Comparison of ENCODE assay signal across 23 cellular contexts in the genomic region with DNA sequence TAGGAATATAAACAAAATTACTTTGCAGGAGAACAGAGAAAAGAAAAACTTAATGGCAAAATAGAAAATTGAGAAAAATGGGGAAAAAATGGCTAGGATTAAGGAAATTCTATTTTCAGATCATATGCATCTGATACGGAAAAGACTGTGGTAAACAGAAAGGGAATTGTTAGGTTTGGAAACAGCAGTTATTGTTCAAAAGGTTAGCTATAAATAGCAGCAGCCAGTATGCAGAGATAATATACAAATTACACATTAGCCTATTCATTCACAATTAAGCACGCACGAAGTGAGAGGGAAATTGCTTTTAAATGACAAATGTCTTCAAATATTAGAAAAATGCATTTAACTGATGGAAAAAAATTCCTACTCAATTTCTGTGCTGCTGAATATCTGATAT.
"Had no signal": no experiment of that assay in that cellular context is flagged by ENCODE, and none has a peak within 500 bp of the region (broad histone marks: within the 10 kb centered on the region; RNA-seq: fewer than 3 reads in every experiment).

No MANE protein-coding gene starts in this region.

- H3K4me1 ChIP-seq: breast epithelium, esophagus muscularis mucosa, foreskin keratinocyte, left lung, right lobe of liver had no signal

- H3K4me3 Mint-ChIP-seq: activated B cell treated with CpG ODN at 0.5 μM for 24 hours; activated CD8-positive, alpha-beta memory T cell treated with anti-CD3 and anti-CD28 coated beads, Interleukin-2, amount 10 ng/mL, durations not matched to agents 7 days and 5 days; activated CD8-positive, alpha-beta T cell treated with anti-CD3 and anti-CD28 coated beads, Interleukin-2, amount 10 ng/mL, durations not matched to agents 7 days and 5 days; activated naive CD4-positive, alpha-beta T cell treated with anti-CD3 and anti-CD28 coated beads, Interleukin-2, amount 50 U/mL, for 24 hours; activated naive CD8-positive, alpha-beta T cell treated with anti-CD3 and anti-CD28 coated beads, Interleukin-2, amount 50 U/mL, for 24 hours; dendritic cell treated with granulocyte-macrophage colony-stimulating factor and Interleukin-4, amounts not matched to agents 40 ng/mL and 50 ng/mL, for 4 days; endodermal cell; natural killer cell had no signal

- DNase-seq: activated B cell treated with CpG ODN at 0.5 μM for 24 hours; activated CD8-positive, alpha-beta memory T cell treated with anti-CD3 and anti-CD28 coated beads, Interleukin-2, amount 10 ng/mL, durations not matched to agents 7 days and 5 days; activated CD8-positive, alpha-beta T cell treated with anti-CD3 and anti-CD28 coated beads, Interleukin-2, amount 10 ng/mL, durations not matched to agents 7 days and 5 days; activated naive CD8-positive, alpha-beta T cell treated with anti-CD3 and anti-CD28 coated beads, Interleukin-2, amount 50 U/mL, for 24 hours; activated T-cell treated with anti-CD3 and anti-CD28 coated beads, Interleukin-2, amount 50 U/mL, for 48 hours; amygdala; central memory CD4-positive, alpha-beta T cell; foreskin keratinocyte; left lung; natural killer cell; right lobe of liver; stimulated activated CD4-positive, alpha-beta T cell treated with anti-CD3 and anti-CD28 coated beads, Interleukin-2, amount 100 ng/mL, for 48 hours; stimulated activated naive CD4-positive, alpha-beta T cell treated with Interleukin-2 at 50 U/mL for 16 hours had no signal

- H3K36me3 ChIP-seq: breast epithelium, esophagus muscularis mucosa, left lung, neutrophil, right lobe of liver, tibial nerve had no signal

- H3K27me3 Mint-ChIP-seq: activated naive CD8-positive, alpha-beta T cell treated with anti-CD3 and anti-CD28 coated beads, Interleukin-2, amount 50 U/mL, for 24 hours; dendritic cell treated with granulocyte-macrophage colony-stimulating factor and Interleukin-4, amounts not matched to agents 40 ng/mL and 50 ng/mL, for 4 days; progenitor cell of endocrine pancreas had no signal

- H3K9me3 ChIP-seq: breast epithelium, esophagus muscularis mucosa, left lung, neutrophil, right lobe of liver, tibial nerve had no signal

- H3K4me3 ChIP-seq: breast epithelium, esophagus muscularis mucosa, left lung, lung, right lobe of liver, tibial nerve had no signal

- H3K27ac ChIP-seq: breast epithelium, esophagus muscularis mucosa, foreskin keratinocyte, left lung, neutrophil, right lobe of liver, tibial nerve had no signal

- H3K27me3 ChIP-seq: breast epithelium, esophagus muscularis mucosa, foreskin keratinocyte, left lung, neutrophil, right lobe of liver, tibial nerve had no signal

- H3K4me1 Mint-ChIP-seq: activated B cell treated with CpG ODN at 0.5 μM for 24 hours; activated CD8-positive, alpha-beta memory T cell treated with anti-CD3 and anti-CD28 coated beads, Interleukin-2, amount 10 ng/mL, durations not matched to agents 7 days and 5 days; activated naive CD4-positive, alpha-beta T cell treated with anti-CD3 and anti-CD28 coated beads, Interleukin-2, amount 50 U/mL, for 24 hours; activated naive CD8-positive, alpha-beta T cell treated with anti-CD3 and anti-CD28 coated beads, Interleukin-2, amount 50 U/mL, for 24 hours; natural killer cell had no signal

- H3K36me3 Mint-ChIP-seq: activated CD8-positive, alpha-beta memory T cell treated with anti-CD3 and anti-CD28 coated beads, Interleukin-2, amount 10 ng/mL, durations not matched to agents 7 days and 5 days; activated naive CD4-positive, alpha-beta T cell treated with anti-CD3 and anti-CD28 coated beads, Interleukin-2, amount 50 U/mL, for 24 hours; natural killer cell had no signal

- H3K9me3 Mint-ChIP-seq: activated naive CD8-positive, alpha-beta T cell treated with anti-CD3 and anti-CD28 coated beads, Interleukin-2, amount 50 U/mL, for 24 hours; activated T-helper 2 cell treated with anti-CD3 and anti-CD28 coated beads, Interferon-gamma antibody, Interleukin-2, Interleukin-4, amounts not matched to agents 10 μg/mL and 5 μg/mL and 100 μg/mL, durations not matched to agents 14 hours and 24 hours and 36 hours; dendritic cell treated with granulocyte-macrophage colony-stimulating factor and Interleukin-4, amounts not matched to agents 40 ng/mL and 50 ng/mL, for 4 days had no signal

- H3K27ac Mint-ChIP-seq: activated B cell treated with CpG ODN at 0.5 μM for 24 hours; activated CD8-positive, alpha-beta memory T cell treated with anti-CD3 and anti-CD28 coated beads, Interleukin-2, amount 10 ng/mL, durations not matched to agents 7 days and 5 days; activated CD8-positive, alpha-beta T cell treated with anti-CD3 and anti-CD28 coated beads, Interleukin-2, amount 10 ng/mL, durations not matched to agents 7 days and 5 days; activated naive CD4-positive, alpha-beta T cell treated with anti-CD3 and anti-CD28 coated beads, Interleukin-2, amount 50 U/mL, for 24 hours; activated naive CD8-positive, alpha-beta T cell treated with anti-CD3 and anti-CD28 coated beads, Interleukin-2, amount 50 U/mL, for 24 hours; activated T-helper 2 cell treated with anti-CD3 and anti-CD28 coated beads, Interferon-gamma antibody, Interleukin-2, Interleukin-4, amounts not matched to agents 10 μg/mL and 5 μg/mL and 100 μg/mL, durations not matched to agents 14 hours and 24 hours and 36 hours; dendritic cell treated with granulocyte-macrophage colony-stimulating factor and Interleukin-4, amounts not matched to agents 40 ng/mL and 50 ng/mL, for 4 days; endodermal cell; natural killer cell; progenitor cell of endocrine pancreas had no signal
